7 cellular contexts compared by ENCODE assay signal in genomic region chr17:66713533-66714042, GRCh38.
A peak's percentile ranks its signal among the peaks of the same experiment; 100 is the strongest.
DNase-seq lines count a peak whose midpoint lies in the region; ATAC-seq, FAIRE-seq and TF ChIP-seq lines count a peak whose summit lies in the region.

No MANE protein-coding gene starts in this region.

- ATAC-seq in GM18868 (IDR thresholded peaks at IDR 0.05; ENCODE audit: unreplicated experiment) (peak; percentile 77), GM21526 (IDR thresholded peaks at IDR 0.05; ENCODE audit: low FRiP score, unreplicated experiment) (peak; percentile 64), HG03571 (IDR thresholded peaks at IDR 0.05; ENCODE audit: unreplicated experiment) (peak; percentile 72)

- DNase-seq in myocyte (ENCODE audit: low read depth): peak; percentile 78
- DNase-seq in H54 (ENCODE audit: insufficient read length, low spot score): no peak
- no peak for DNase-seq in NCI-H748 treated with DMSO at 0.1 percent for 48 hours (lab: John Stamatoyannopoulos, UW)
- DNase-seq in NCI-H345 treated with DMSO at 0.1 percent for 48 hours (lab: John Stamatoyannopoulos, UW; ENCODE audit: unreplicated experiment): no peak

- no peak for TF ChIP-seq POLR2A in H54 (IDR thresholded peaks at IDR 0.05; ENCODE audit: low read depth, low read length)

- no peak for FAIRE-seq in H54 (lab: Jason Lieb, UNC)
